4 cellular contexts compared by ENCODE assay signal in the genomic region with DNA sequence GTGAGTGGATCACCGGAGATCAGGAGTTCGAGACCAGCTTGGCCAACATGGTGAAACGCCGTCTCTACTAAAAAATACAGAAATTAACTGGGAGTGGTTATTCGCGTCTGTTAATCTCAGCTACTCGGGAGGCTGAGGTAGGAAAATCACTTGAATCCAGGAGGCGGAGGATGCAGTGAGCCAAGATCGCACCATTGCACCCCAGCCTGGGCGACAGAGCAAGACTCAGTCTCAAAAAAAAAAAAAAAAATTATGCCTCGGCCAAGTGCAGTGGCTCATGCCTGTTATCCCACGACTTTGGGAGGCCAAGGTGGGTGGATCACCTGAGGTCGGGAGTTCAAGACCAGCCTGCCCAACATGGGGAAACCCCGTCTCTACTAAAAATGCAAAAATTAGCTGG. TPM values are rescaled to one million over a fixed set of nuclear protein-coding genes. Genes with fewer than 3 reads are reported as not detected.
"Had no signal": no experiment of that assay in that cellular context is flagged by ENCODE, and none has a peak within 500 bp of the region (broad histone marks: within the 10 kb centered on the region; RNA-seq: fewer than 3 reads in every experiment).

No MANE protein-coding gene starts in this region.

RNA-seq across cellular contexts. Expression of a gene that starts 49.8 kb away (rescaled TPM):
- total RNA-seq: subcutaneous adipose tissue, suprapubic skin, upper lobe of right lung, urinary bladder had no signal
